In the genomic region with DNA sequence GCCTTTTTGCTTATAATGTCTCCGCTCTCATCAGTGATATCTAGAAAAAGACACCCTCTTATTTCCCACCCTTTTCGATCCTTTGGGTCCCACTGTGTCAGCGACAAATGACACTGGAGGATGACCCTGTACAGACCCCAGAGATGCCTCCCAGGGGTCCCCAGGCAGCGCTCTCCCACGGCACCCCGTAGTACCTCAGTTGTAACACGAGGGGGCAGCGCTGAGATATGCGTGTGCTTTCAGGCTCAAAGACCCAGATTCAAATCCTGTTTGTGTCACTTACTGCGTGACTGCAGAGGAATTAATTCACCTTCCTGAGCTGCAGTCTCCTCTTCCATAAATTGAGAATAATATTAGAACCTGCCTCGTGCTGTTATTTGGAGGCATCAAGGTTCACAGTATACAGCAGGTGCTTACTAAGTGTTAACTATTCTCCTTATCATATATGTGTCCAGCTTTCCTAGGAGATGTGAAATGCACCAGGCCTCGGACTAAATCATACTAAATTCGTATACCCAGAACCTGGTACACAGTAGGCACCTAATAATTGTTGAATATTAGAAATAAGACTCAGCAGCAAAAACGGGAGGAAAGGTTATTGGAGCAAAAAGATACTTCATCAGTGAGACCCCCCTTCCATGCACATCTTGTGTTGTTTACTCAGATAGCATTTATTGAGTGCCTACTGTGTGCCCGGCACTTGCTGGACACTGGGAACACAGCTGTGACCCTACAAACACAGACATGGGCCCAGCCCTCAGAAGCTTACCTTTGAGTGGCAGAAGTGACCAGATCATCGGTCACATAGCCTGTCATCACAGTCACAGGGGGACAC, we compare ENCODE assay signal across 8 cellular contexts.
DNase-seq lines count a peak whose midpoint lies in the region; ATAC-seq and TF ChIP-seq lines count a peak whose summit lies in the region.

No MANE protein-coding gene starts in this region.

- H3K27me3 ChIP-seq in DOHH2 (ENCODE audit: control insufficient read depth, low read length) (no peaks in the 10 kb centered on the region), gastroesophageal sphincter (peaks cover 59% of the 10 kb centered on the region), ovary (no peaks in the 10 kb centered on the region)

- H3K9me2 ChIP-seq in DOHH2 (replicated peaks; ENCODE audit: control insufficient read depth, low read length): no peaks in the 10 kb centered on the region

- WGBS in gastroesophageal sphincter (ENCODE audit: low coverage in 1 of 2), 2 donors: 65 to 89% methylated on average over 9 to 15 of the region's 16 CpGs
- 72 to 79% (median 73%) methylated on average over 16 of the region's 16 CpGs for WGBS in ovary, 3 donors

- no peaks in the 10 kb centered on the region for H3K36me3 ChIP-seq in DOHH2 (ENCODE audit: control insufficient read depth, low read length)
- no peaks in the 10 kb centered on the region for H3K36me3 ChIP-seq in gastroesophageal sphincter
- H3K36me3 ChIP-seq in ovary: no peaks in the 10 kb centered on the region

- H3K27ac Mint-ChIP-seq in activated naive CD8-positive, alpha-beta T cell treated with anti-CD3 and anti-CD28 coated beads for 36 hours: no peak overlapping the region
- H3K27ac Mint-ChIP-seq in nephron progenitor cell: no peak overlapping the region

- no peaks in the 10 kb centered on the region for H3K9me3 ChIP-seq in DOHH2 (ENCODE audit: control insufficient read depth, insufficient read depth, low read length)
- no peaks in the 10 kb centered on the region for H3K9me3 ChIP-seq in gastroesophageal sphincter
- no peaks in the 10 kb centered on the region for H3K9me3 ChIP-seq in ovary

- no peaks in the 10 kb centered on the region for H3K36me3 Mint-ChIP-seq in activated naive CD8-positive, alpha-beta T cell treated with anti-CD3 and anti-CD28 coated beads for 36 hours
- H3K36me3 Mint-ChIP-seq in nephron progenitor cell (ENCODE audit: low read depth): peaks cover 5% of the 10 kb centered on the region

- TF ChIP-seq EP300 in gastroesophageal sphincter (IDR thresholded peaks at IDR 0.05) (no peak), ovary (IDR thresholded peaks at IDR 0.05) (no peak)

- TF ChIP-seq CTCF in DOHH2 (IDR thresholded peaks at IDR 0.05; ENCODE audit: low read depth, low read length, poor library complexity, severe bottlenecking) (peak; percentile 81), nephron progenitor cell (IDR thresholded peaks at IDR 0.05) (peak; percentile 51), gastroesophageal sphincter (IDR thresholded peaks at IDR 0.05) (peak in 1 of 4 experiments; percentile 40), ovary (IDR thresholded peaks at IDR 0.05) (no peak)

- H3K9me3 Mint-ChIP-seq in activated naive CD8-positive, alpha-beta T cell treated with anti-CD3 and anti-CD28 coated beads for 36 hours: no peaks in the 10 kb centered on the region
- no peaks in the 10 kb centered on the region for H3K9me3 Mint-ChIP-seq in nephron progenitor cell

- no peak overlapping the region for H3K4me3 ChIP-seq in DOHH2 (ENCODE audit: low read length)
- H3K4me3 ChIP-seq in gastroesophageal sphincter: no peak overlapping the region
- H3K4me3 ChIP-seq in ovary: no peak overlapping the region

- H3K79me2 ChIP-seq in DOHH2 (ENCODE audit: control insufficient read depth, low read length): no peaks in the 10 kb centered on the region

- H3K27ac ChIP-seq in DOHH2 (ENCODE audit: low read depth, low read length) (no peak overlapping the region), gastroesophageal sphincter (no peak overlapping the region), ovary (no peak overlapping the region)

- H3K27me3 Mint-ChIP-seq in activated naive CD8-positive, alpha-beta T cell treated with anti-CD3 and anti-CD28 coated beads for 36 hours: no peaks in the 10 kb centered on the region
- H3K27me3 Mint-ChIP-seq in nephron progenitor cell (ENCODE audit: low read depth, poor library complexity): no peaks in the 10 kb centered on the region

- intact Hi-C loops in ovary (cut with DNase I): no loop called here

- no peaks in the 10 kb centered on the region for H3K4me1 ChIP-seq in DOHH2 (ENCODE audit: control insufficient read depth, low read length)
- H3K4me1 ChIP-seq in gastroesophageal sphincter: peaks cover 0 to 8% (median 0%) of the 10 kb centered on the region in 3 donors
- H3K4me1 ChIP-seq in ovary (ENCODE audit: insufficient read depth): no peaks in the 10 kb centered on the region

- H3K4me2 ChIP-seq in DOHH2 (ENCODE audit: low read length): no peak overlapping the region

- no peaks in the 10 kb centered on the region for H3F3A ChIP-seq in DOHH2 (ENCODE audit: control insufficient read depth, insufficient read depth)

- no peaks in the 10 kb centered on the region for H4K20me1 ChIP-seq in DOHH2 (ENCODE audit: control insufficient read depth, insufficient read depth, low read depth, low read length)

- no peaks in the 10 kb centered on the region for H3K4me1 Mint-ChIP-seq in activated naive CD8-positive, alpha-beta T cell treated with anti-CD3 and anti-CD28 coated beads for 36 hours
- H3K4me1 Mint-ChIP-seq in nephron progenitor cell: peaks cover 37% of the 10 kb centered on the region

- TF ChIP-seq POLR2A in gastroesophageal sphincter (IDR thresholded peaks at IDR 0.05): no peak
- no peak for TF ChIP-seq POLR2A in ovary (IDR thresholded peaks at IDR 0.05)

- peak; percentile 14 for DNase-seq in HK-2 (ENCODE audit: unreplicated experiment)
- peak; percentile 19 for DNase-seq in activated naive CD8-positive, alpha-beta T cell treated with anti-CD3 and anti-CD28 coated beads for 36 hours
- DNase-seq in nephron progenitor cell: peak; percentile 30
- no peak for DNase-seq in ovary
- no peak for DNase-seq in cerebellar nuclear complex (lab: John Stamatoyannopoulos, UW)

- ATAC-seq in gastroesophageal sphincter: no peak
- ATAC-seq in GM19463 (IDR thresholded peaks at IDR 0.05; ENCODE audit: unreplicated experiment): no peak

- H3K4me3 Mint-ChIP-seq in activated naive CD8-positive, alpha-beta T cell treated with anti-CD3 and anti-CD28 coated beads for 36 hours: no peak overlapping the region
- no peak overlapping the region for H3K4me3 Mint-ChIP-seq in nephron progenitor cell

Comparison
In these comparisons a context has a peak if more than half of its experiments do, and no peak if none do; other contexts are left out.
1. CTCF ChIP-seq: peak in DOHH2 (single experiment) and nephron progenitor cell (single experiment); none in ovary (0 of 3).
2. DNase-seq: peak in HK-2 (single experiment), activated naive CD8-positive, alpha-beta T cell treated with anti-CD3 and anti-CD28 coated beads for 36 hours (single experiment) and nephron progenitor cell (single experiment); none in ovary (0 of 5) and cerebellar nuclear complex (0 of 2).